ENCODE assay signal across 8 cellular contexts in genomic region chr14:77086017-77086727, GRCh38. TPM values are rescaled to one million over a fixed set of nuclear protein-coding genes. Genes with fewer than 3 reads are reported as not detected.
DNase-seq lines count a peak whose midpoint lies in the region; ATAC-seq and TF ChIP-seq lines count a peak whose summit lies in the region.

No MANE protein-coding gene starts in this region.

- no peak for TF ChIP-seq EP300 in esophagus muscularis mucosa (IDR thresholded peaks at IDR 0.05)

- DNase-seq in Daoy (ENCODE audit: low read depth) (peak; percentile 37), NCI-H82 (lab: John Stamatoyannopoulos, UW) (peak; percentile 66), islet precursor cell (peak; percentile 83), T-helper 9 cell (no peak), esophagus muscularis mucosa (ENCODE audit: extremely low spot score) (no peak), NCI-H1694 (lab: John Stamatoyannopoulos, UW) (no peak), NCI-H1930 (lab: John Stamatoyannopoulos, UW) (no peak)

- no peak for TF ChIP-seq POLR2A in esophagus muscularis mucosa (IDR thresholded peaks at IDR 0.05; ENCODE audit: low read depth)

- intact Hi-C loops in esophagus muscularis mucosa (cut with DNase I): no loop called here

- peak; percentile 73 for ATAC-seq in GM19463 (IDR thresholded peaks at IDR 0.05; ENCODE audit: unreplicated experiment)

- no peak for TF ChIP-seq CTCF in esophagus muscularis mucosa (IDR thresholded peaks at IDR 0.05)

- no peak overlapping the region for H3K27ac ChIP-seq in esophagus muscularis mucosa (replicated peaks in 1 of 4)

- H3K36me3 ChIP-seq in esophagus muscularis mucosa: no peaks in the 10 kb centered on the region

- no peak overlapping the region for H3K4me3 ChIP-seq in esophagus muscularis mucosa

- no peaks in the 10 kb centered on the region for H3K4me1 ChIP-seq in esophagus muscularis mucosa

- H3K9me3 ChIP-seq in esophagus muscularis mucosa: peaks cover 0 to 4% (median 3%) of the 10 kb centered on the region in 4 donors

- 100% methylated on average over 3 of the region's 3 CpGs for WGBS in esophagus muscularis mucosa

- H3K27me3 ChIP-seq in esophagus muscularis mucosa: no peaks in the 10 kb centered on the region

RNA-seq across cellular contexts. Expression of gene CIPC, which starts 11.9 kb away (rescaled TPM):
- 12.7 and 15.6 TPM in 2 replicates for total RNA-seq in Daoy (2014; rRNA removed; shearing (Covaris generic))
- 10 to 100 TPM; 37.1 to 63.0 (median 46.5) TPM for total RNA-seq in esophagus muscularis mucosa

RNA-seq across cellular contexts. Expression of gene ZDHHC22, which starts 55.4 kb away (rescaled TPM):
- total RNA-seq in Daoy (2014; rRNA removed; shearing (Covaris generic)): not detected in 2 replicates
- total RNA-seq in esophagus muscularis mucosa: under 1 TPM in 1 of 4 donors, not detected in 3; 0.13 TPM

RNA-seq across cellular contexts. Expression of gene IRF2BPL, which starts 57.7 kb away (rescaled TPM):
- total RNA-seq in Daoy (2014; rRNA removed; shearing (Covaris generic)): 28.6 and 31.5 TPM in 2 replicates
- total RNA-seq in esophagus muscularis mucosa: 100 to 1,000 TPM in 1 of 4 donors, 10 to 100 TPM in 3; 58.6 to 105 (median 98.4) TPM

Comparison
In these comparisons a context has a peak if more than half of its experiments do, and no peak if none do; other contexts are left out.
1. DNase-seq: peak in Daoy (single experiment), NCI-H82 (single experiment) and islet precursor cell (single experiment); none in T-helper 9 cell (single experiment), esophagus muscularis mucosa (single experiment), NCI-H1694 (single experiment) and NCI-H1930 (0 of 2).